Comparison of ENCODE assay signal across 23 cellular contexts in the genomic region with DNA sequence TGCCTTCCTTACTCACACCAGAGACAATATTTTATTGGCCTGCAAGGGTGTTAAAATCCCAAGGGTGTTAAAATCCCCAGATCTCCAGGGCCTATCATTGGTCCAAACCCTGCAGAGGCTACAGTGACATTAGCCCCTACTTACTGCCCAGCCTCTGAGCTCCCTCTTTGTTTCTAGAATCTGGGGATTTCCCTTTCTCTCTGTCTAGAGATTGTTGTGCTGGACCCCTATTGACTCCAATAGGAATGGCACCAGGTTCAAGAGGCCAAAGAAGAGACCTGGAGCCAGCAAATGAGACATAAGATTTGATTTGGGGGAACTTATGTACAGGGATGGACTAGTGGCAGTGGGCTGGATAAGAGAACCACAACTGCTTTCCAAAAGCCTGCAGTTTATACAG. TPM values are rescaled to one million over a fixed set of nuclear protein-coding genes. Genes with fewer than 3 reads are reported as not detected.
DNase-seq lines count a peak whose midpoint lies in the region; ATAC-seq and TF ChIP-seq lines count a peak whose summit lies in the region.
"Had no signal": no experiment of that assay in that cellular context is flagged by ENCODE, and none has a peak within 500 bp of the region (broad histone marks: within the 10 kb centered on the region; RNA-seq: fewer than 3 reads in every experiment).

No MANE protein-coding gene starts in this region.

- ATAC-seq in GM23338 = peak; percentile 88
- ATAC-seq: HCT116, PC-3, SK-N-SH treated with all-trans-retinoic acid at 6 μM for 48 hours had no signal

- H3K79me1 ChIP-seq in mesendoderm (ENCODE audit: low read length) = no peaks in the 10 kb centered on the region

- H3K23ac ChIP-seq in mesendoderm (ENCODE audit: low read length) = no peak overlapping the region

- no peaks in the 10 kb centered on the region for H3F3A ChIP-seq in GM23338 (replicated peaks; ENCODE audit: low read depth)

- H2AFZ ChIP-seq in GM23338 = no peak overlapping the region

- no peak overlapping the region for H2BK15ac ChIP-seq in mesendoderm (replicated peaks; ENCODE audit: low read depth)

- no peaks in the 10 kb centered on the region for H4K20me1 ChIP-seq in GM23338 (replicated peaks; ENCODE audit: insufficient read depth)

- no peak overlapping the region for H2BK120ac ChIP-seq in mesendoderm (ENCODE audit: low read depth, low read length)

- H3K4me1 ChIP-seq in GM23338 (ENCODE audit: insufficient read depth) (no peaks in the 10 kb centered on the region), endodermal cell (ENCODE audit: control insufficient read depth, insufficient read depth, low read length) (peaks cover 4% of the 10 kb centered on the region), mesendoderm (ENCODE audit: control insufficient read depth, low read depth, low read length) (no peaks in the 10 kb centered on the region)

- H3K4ac ChIP-seq in mesendoderm (ENCODE audit: low read depth, low read length) = no peak overlapping the region

- H3K27ac Mint-ChIP-seq in GM23338 (no peak overlapping the region), endodermal cell (no peak overlapping the region)

- H3K9me3 Mint-ChIP-seq in GM23338 (no peaks in the 10 kb centered on the region), endodermal cell (no peaks in the 10 kb centered on the region)

- H3K4me1 Mint-ChIP-seq in GM23338 (peaks cover 17% of the 10 kb centered on the region; the same call in 2 of the 3 replicates), endodermal cell (peaks cover 15% of the 10 kb centered on the region)

- no peak overlapping the region for H3K4me3 Mint-ChIP-seq in GM23338
- no peak overlapping the region for H3K4me3 Mint-ChIP-seq in endodermal cell

- H3K27ac ChIP-seq in GM23338 (ENCODE audit: low read depth) (no peak overlapping the region), endodermal cell (ENCODE audit: low read depth, low read length) (no peak overlapping the region), mesendoderm (ENCODE audit: low read depth, low read length) (no peak overlapping the region), WERI-Rb-1 (no peak overlapping the region)

- no peaks in the 10 kb centered on the region for H3K9me2 ChIP-seq in GM23338 (ENCODE audit: insufficient read depth)

- H2BK5ac ChIP-seq in mesendoderm (ENCODE audit: low read length) = no peak overlapping the region

- peak; percentile 51 for DNase-seq in GM23338 (ENCODE audit: low spot score)
- DNase-seq in NCI-H69 (lab: John Stamatoyannopoulos, UW) = peak; percentile 63
- DNase-seq in endodermal cell = no peak
- peak; percentile 23 for DNase-seq in mesendoderm
- no peak for DNase-seq in Kasumi-1 (lab: John Stamatoyannopoulos, UW)
- DNase-seq in WERI-Rb-1 = no peak
- DNase-seq in stimulated activated CD4-positive, alpha-beta T cell treated with anti-CD3 and anti-CD28 coated beads, Interleukin-1b, Interleukin-23, amount 100 ng/mL, for 48 hours = no peak
- DNase-seq in activated effector memory CD4-positive, alpha-beta T cell treated with Interleukin-2 at 50 U/mL for 16 hours = no peak
- DNase-seq: Calu3; GOT3; Karpas-422; NCI-H1092 treated with DMSO at 0.1 percent for 48 hours; NCI-H1436; NCI-H187; NCI-H2081 treated with DMSO at 0.1 percent for 48 hours; NCI-H2171; NCI-H226; NCI-H510A; NCI-H748 treated with DMSO at 0.1 percent for 48 hours; NK-92 treated with Interleukin-12 subunit alpha and Interleukin-12 subunit beta, amount 100 ng/mL, for 24 hours; PC-3 had no signal

- H3K4me2 ChIP-seq in GM23338 (no peak overlapping the region), mesendoderm (ENCODE audit: low read length) (no peak overlapping the region)

- H3K27me3 Mint-ChIP-seq in GM23338 (ENCODE audit: insufficient read depth, low read depth, poor library complexity) = no peaks in the 10 kb centered on the region
- H3K27me3 Mint-ChIP-seq in endodermal cell (ENCODE audit: insufficient read depth) = no peaks in the 10 kb centered on the region

- H3K9me3 ChIP-seq in endodermal cell (ENCODE audit: control insufficient read depth, low read length) = no peaks in the 10 kb centered on the region
- H3K9me3 ChIP-seq in WERI-Rb-1 (ENCODE audit: severe bottlenecking) = no peaks in the 10 kb centered on the region

- H3K27me3 ChIP-seq in GM23338 (ENCODE audit: insufficient read depth) (no peaks in the 10 kb centered on the region), endodermal cell (ENCODE audit: control insufficient read depth, insufficient read depth, low read length, poor library complexity, severe bottlenecking) (no peaks in the 10 kb centered on the region), mesendoderm (ENCODE audit: insufficient read depth, low read length, poor library complexity) (no peaks in the 10 kb centered on the region), WERI-Rb-1 (ENCODE audit: insufficient read depth, low read depth, severe bottlenecking) (no peaks in the 10 kb centered on the region)

- no peak overlapping the region for H3K9ac ChIP-seq in endodermal cell (ENCODE audit: extremely low read depth, low read length, poor library complexity, severe bottlenecking)
- H3K9ac ChIP-seq in mesendoderm (ENCODE audit: low read length) = no peak overlapping the region

- no peak overlapping the region for H4K5ac ChIP-seq in mesendoderm (ENCODE audit: low read length)

- H3K18ac ChIP-seq in mesendoderm (ENCODE audit: low read length) = no peak overlapping the region

- no peak overlapping the region for H3K56ac ChIP-seq in mesendoderm (ENCODE audit: low read length)

- H3K79me2 ChIP-seq in GM23338 (replicated peaks; ENCODE audit: insufficient read depth) (no peaks in the 10 kb centered on the region), mesendoderm (ENCODE audit: control insufficient read depth, insufficient read depth, low read length) (no peaks in the 10 kb centered on the region)

- H3K36me3 Mint-ChIP-seq in GM23338 (ENCODE audit: low read depth) (no peaks in the 10 kb centered on the region), endodermal cell (ENCODE audit: low read depth) (no peaks in the 10 kb centered on the region)

- TF ChIP-seq CTCF in GM23338 (conservative IDR thresholded peaks at IDR 0.05; ENCODE audit: low read depth in 2 of 2) (0 out of 4 replicates have a peak, but pooled peaks of 1 of the 2 experiments have one; percentile 6), endodermal cell (conservative IDR thresholded peaks at IDR 0.05) (peak; percentile 51), WERI-Rb-1 (IDR thresholded peaks at IDR 0.05; ENCODE audit: low read depth, low read length) (no peak)

- H3K4me3 ChIP-seq in GM23338 (no peak overlapping the region), endodermal cell (ENCODE audit: low read length) (no peak overlapping the region), mesendoderm (ENCODE audit: low read length) (no peak overlapping the region), WERI-Rb-1 (ENCODE audit: low read depth, low read length) (no peak overlapping the region)

- H3K36me3 ChIP-seq in GM23338 (ENCODE audit: insufficient read depth) (no peaks in the 10 kb centered on the region), endodermal cell (ENCODE audit: control insufficient read depth, insufficient read depth, low read length) (no peaks in the 10 kb centered on the region), mesendoderm (ENCODE audit: control insufficient read depth, insufficient read depth, low read length) (no peaks in the 10 kb centered on the region), WERI-Rb-1 (no peaks in the 10 kb centered on the region)

- no peak overlapping the region for H4K8ac ChIP-seq in mesendoderm (ENCODE audit: low read depth, low read length)

- H2AK5ac ChIP-seq in mesendoderm (ENCODE audit: low read length) = no peak overlapping the region

TF ChIP-seq in GM23338, 12 proteins besides CTCF, POLR2A, EP300 and RAD21 (continues in another document):
- no peak for TF ChIP-seq JUNB (IDR thresholded peaks at IDR 0.05; ENCODE audit: unreplicated experiment)
- TF ChIP-seq, protein P1, sequence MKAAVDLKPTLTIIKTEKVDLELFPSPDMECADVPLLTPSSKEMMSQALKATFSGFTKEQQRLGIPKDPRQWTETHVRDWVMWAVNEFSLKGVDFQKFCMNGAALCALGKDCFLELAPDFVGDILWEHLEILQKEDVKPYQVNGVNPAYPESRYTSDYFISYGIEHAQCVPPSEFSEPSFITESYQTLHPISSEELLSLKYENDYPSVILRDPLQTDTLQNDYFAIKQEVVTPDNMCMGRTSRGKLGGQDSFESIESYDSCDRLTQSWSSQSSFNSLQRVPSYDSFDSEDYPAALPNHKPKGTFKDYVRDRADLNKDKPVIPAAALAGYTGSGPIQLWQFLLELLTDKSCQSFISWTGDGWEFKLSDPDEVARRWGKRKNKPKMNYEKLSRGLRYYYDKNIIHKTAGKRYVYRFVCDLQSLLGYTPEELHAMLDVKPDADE (IDR thresholded peaks at IDR 0.05) = no peak

RNA-seq across cellular contexts. Expression of a gene that starts 53.3 kb away (rescaled TPM):
- 8.0 and 9.3 TPM in 2 replicates for total RNA-seq in GM23338 (2014; rRNA removed; shearing (Covaris generic))
- polyA plus RNA-seq in GM23338 (2016; fragmentation: Nextera tagmentation; extraction: Ambion mirVana) = 4.2 and 6.4 TPM in 2 replicates
- 1 to 10 TPM; 5.3 to 5.6 TPM for total RNA-seq in endodermal cell
- 7.4 TPM for polyA plus RNA-seq in endodermal cell (2013, experiment 1 of 2)
- polyA plus RNA-seq in endodermal cell (2013, experiment 2 of 2) = 6.4 TPM
- polyA plus RNA-seq in mesendoderm (2013, experiment 1 of 2) = 9.9 TPM
- 9.9 TPM for polyA plus RNA-seq in mesendoderm (2013, experiment 2 of 2)

Comparison
In these comparisons a context has a peak if more than half of its experiments do, and no peak if none do; other contexts are left out.
1. DNase-seq: peak in GM23338 (single experiment), NCI-H69 (single experiment) and mesendoderm (single experiment); none in endodermal cell (single experiment), Kasumi-1 (0 of 2), WERI-Rb-1 (single experiment), stimulated activated CD4-positive, alpha-beta T cell treated with anti-CD3 and anti-CD28 coated beads, Interleukin-1b, Interleukin-23, amount 100 ng/mL, for 48 hours (single experiment) and activated effector memory CD4-positive, alpha-beta T cell treated with Interleukin-2 at 50 U/mL for 16 hours (single experiment).